Comparison of ENCODE assay signal across 1 cellular context in the genomic region with DNA sequence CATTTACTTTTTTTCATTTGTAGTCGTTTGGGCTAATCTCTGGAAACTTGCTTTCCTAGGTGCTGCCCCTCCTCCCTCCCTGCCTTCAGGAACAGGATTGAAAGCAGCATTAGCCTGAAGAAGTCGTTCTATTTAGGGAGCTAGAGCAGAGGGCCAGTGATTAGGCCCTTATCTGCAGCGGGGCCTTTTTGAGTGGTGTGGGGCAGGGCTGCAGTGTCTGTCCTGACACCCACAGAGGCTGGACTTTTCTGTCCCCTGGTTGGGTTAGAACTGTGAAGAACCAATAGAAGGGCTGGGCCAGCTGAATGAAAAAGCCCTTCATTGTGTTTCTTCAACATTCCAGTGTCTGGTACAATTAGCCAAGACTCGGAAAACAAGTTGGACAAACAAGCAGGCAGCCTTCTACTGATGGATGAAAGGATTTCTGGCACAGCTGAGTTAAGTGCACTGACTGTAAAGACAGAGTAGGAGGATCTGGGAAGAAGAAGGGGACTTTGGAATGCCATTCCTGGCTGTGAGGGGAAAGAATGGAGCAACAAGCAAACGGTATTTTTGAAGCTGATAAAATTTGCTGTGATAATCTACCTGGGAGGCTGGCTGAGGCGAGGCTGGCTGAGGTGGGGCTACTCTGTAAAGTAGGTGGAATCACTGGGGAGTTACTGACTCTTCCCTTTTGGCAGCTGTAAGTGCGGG.
TF ChIP-seq lines count a peak whose summit lies in the region.

No MANE protein-coding gene starts in this region.

TF ChIP-seq in GM23338, 12 proteins besides CTCF, POLR2A, EP300 and RAD21 (continued from another document):
- TF ChIP-seq, protein P1, sequence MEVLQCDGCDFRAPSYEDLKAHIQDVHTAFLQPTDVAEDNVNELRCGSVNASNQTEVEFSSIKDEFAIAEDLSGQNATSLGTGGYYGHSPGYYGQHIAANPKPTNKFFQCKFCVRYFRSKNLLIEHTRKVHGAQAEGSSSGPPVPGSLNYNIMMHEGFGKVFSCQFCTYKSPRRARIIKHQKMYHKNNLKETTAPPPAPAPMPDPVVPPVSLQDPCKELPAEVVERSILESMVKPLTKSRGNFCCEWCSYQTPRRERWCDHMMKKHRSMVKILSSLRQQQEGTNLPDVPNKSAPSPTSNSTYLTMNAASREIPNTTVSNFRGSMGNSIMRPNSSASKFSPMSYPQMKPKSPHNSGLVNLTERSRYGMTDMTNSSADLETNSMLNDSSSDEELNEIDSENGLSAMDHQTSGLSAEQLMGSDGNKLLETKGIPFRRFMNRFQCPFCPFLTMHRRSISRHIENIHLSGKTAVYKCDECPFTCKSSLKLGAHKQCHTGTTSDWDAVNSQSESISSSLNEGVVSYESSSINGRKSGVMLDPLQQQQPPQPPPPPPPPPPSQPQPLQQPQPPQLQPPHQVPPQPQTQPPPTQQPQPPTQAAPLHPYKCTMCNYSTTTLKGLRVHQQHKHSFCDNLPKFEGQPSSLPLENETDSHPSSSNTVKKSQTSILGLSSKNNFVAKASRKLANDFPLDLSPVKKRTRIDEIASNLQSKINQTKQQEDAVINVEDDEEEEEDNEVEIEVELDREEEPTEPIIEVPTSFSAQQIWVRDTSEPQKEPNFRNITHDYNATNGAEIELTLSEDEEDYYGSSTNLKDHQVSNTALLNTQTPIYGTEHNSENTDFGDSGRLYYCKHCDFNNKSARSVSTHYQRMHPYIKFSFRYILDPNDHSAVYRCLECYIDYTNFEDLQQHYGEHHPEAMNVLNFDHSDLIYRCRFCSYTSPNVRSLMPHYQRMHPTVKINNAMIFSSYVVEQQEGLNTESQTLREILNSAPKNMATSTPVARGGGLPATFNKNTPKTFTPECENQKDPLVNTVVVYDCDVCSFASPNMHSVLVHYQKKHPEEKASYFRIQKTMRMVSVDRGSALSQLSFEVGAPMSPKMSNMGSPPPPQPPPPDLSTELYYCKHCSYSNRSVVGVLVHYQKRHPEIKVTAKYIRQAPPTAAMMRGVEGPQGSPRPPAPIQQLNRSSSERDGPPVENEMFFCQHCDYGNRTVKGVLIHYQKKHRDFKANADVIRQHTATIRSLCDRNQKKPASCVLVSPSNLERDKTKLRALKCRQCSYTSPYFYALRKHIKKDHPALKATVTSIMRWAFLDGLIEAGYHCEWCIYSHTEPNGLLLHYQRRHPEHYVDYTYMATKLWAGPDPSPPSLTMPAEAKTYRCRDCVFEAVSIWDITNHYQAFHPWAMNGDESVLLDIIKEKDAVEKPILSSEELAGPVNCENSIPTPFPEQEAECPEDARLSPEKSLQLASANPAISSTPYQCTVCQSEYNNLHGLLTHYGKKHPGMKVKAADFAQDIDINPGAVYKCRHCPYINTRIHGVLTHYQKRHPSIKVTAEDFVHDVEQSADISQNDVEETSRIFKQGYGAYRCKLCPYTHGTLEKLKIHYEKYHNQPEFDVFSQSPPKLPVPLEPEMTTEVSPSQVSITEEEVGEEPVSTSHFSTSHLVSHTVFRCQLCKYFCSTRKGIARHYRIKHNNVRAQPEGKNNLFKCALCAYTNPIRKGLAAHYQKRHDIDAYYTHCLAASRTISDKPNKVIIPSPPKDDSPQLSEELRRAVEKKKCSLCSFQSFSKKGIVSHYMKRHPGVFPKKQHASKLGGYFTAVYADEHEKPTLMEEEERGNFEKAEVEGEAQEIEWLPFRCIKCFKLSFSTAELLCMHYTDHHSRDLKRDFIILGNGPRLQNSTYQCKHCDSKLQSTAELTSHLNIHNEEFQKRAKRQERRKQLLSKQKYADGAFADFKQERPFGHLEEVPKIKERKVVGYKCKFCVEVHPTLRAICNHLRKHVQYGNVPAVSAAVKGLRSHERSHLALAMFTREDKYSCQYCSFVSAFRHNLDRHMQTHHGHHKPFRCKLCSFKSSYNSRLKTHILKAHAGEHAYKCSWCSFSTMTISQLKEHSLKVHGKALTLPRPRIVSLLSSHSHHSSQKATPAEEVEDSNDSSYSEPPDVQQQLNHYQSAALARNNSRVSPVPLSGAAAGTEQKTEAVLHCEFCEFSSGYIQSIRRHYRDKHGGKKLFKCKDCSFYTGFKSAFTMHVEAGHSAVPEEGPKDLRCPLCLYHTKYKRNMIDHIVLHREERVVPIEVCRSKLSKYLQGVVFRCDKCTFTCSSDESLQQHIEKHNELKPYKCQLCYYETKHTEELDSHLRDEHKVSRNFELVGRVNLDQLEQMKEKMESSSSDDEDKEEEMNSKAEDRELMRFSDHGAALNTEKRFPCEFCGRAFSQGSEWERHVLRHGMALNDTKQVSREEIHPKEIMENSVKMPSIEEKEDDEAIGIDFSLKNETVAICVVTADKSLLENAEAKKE (CRISPR knock-in tag; IDR thresholded peaks at IDR 0.05): no peak
- TF ChIP-seq, protein P2, sequence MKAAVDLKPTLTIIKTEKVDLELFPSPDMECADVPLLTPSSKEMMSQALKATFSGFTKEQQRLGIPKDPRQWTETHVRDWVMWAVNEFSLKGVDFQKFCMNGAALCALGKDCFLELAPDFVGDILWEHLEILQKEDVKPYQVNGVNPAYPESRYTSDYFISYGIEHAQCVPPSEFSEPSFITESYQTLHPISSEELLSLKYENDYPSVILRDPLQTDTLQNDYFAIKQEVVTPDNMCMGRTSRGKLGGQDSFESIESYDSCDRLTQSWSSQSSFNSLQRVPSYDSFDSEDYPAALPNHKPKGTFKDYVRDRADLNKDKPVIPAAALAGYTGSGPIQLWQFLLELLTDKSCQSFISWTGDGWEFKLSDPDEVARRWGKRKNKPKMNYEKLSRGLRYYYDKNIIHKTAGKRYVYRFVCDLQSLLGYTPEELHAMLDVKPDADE (IDR thresholded peaks at IDR 0.05): no peak
- TF ChIP-seq NANOG (IDR thresholded peaks at IDR 0.05; ENCODE audit: borderline replicate concordance) (no peak), STAT1 (IDR thresholded peaks at IDR 0.05; ENCODE audit: unreplicated experiment) (no peak)
